1 cellular context compared by ENCODE assay signal in genomic region chr10:34432589-34432988, GRCh38.
TF ChIP-seq lines count a peak whose summit lies in the region.

No MANE protein-coding gene starts in this region.

TF ChIP-seq in SK-N-SH treated with all-trans-retinoic acid at 6 μM for 48 hours, 23 proteins besides CTCF, POLR2A, EP300 and RAD21 (continued from another document):
- TF ChIP-seq TSHZ2 (CRISPR knock-in tag; IDR thresholded peaks at IDR 0.05), result no peak
- no peak for TF ChIP-seq RARB (CRISPR knock-in tag; IDR thresholded peaks at IDR 0.05)
- TF ChIP-seq ARNTL (CRISPR knock-in tag; IDR thresholded peaks at IDR 0.05; ENCODE audit: borderline replicate concordance, low read depth), result no peak
- TF ChIP-seq PPARA (CRISPR knock-in tag; IDR thresholded peaks at IDR 0.05; ENCODE audit: borderline replicate concordance), result no peak
- no peak for TF ChIP-seq ESRRG (CRISPR knock-in tag; IDR thresholded peaks at IDR 0.05)
- TF ChIP-seq SNAI2 (CRISPR knock-in tag; IDR thresholded peaks at IDR 0.05), result no peak
- TF ChIP-seq PATZ1 (CRISPR knock-in tag; IDR thresholded peaks at IDR 0.05; ENCODE audit: borderline replicate concordance), result no peak
